Comparison of ENCODE assay signal across 31 cellular contexts in genomic region chr9:88726803-88727202, GRCh38.
"Had no signal": no experiment of that assay in that cellular context is flagged by ENCODE, and none has a peak within 500 bp of the region (broad histone marks: within the 10 kb centered on the region; RNA-seq: fewer than 3 reads in every experiment).

No MANE protein-coding gene starts in this region.

- H3K4me1 ChIP-seq: adrenal gland, body of pancreas, breast epithelium had no signal

- ATAC-seq: activated naive CD4-positive, alpha-beta T cell treated with anti-CD3 and anti-CD28 coated beads, Interleukin-2, amount 50 U/mL, for 72 hours; activated naive CD8-positive, alpha-beta T cell treated with anti-CD3 and anti-CD28 coated beads, Interleukin-2, amount 50 U/mL, for 24 hours; activated T-cell treated with anti-CD3 and anti-CD28 coated beads, Interleukin-2, amount 50 U/mL, for 4 hours; activated T-cell treated with anti-CD3 and anti-CD28 coated beads, Interleukin-2, amount 50 U/mL, for 72 hours; activated T-helper 17 cell treated with anti-CD3 and anti-CD28 coated beads, Interleukin-2, amount 50 U/mL, for 72 hours; body of pancreas had no signal

- H3K4me3 ChIP-seq: adrenal gland, ascending aorta, body of pancreas, breast epithelium, cardiac muscle cell had no signal

- H3K36me3 ChIP-seq: adrenal gland, ascending aorta, brain microvascular endothelial cell, breast epithelium, cardiac muscle cell had no signal

- H3K27ac ChIP-seq: adrenal gland, ascending aorta, body of pancreas, brain microvascular endothelial cell, breast epithelium, cardiac muscle cell had no signal

- H3K27me3 ChIP-seq: adrenal gland, ascending aorta, body of pancreas, brain microvascular endothelial cell, breast epithelium, cardiac muscle cell had no signal

- H3K9me3 ChIP-seq: adrenal gland, ascending aorta, body of pancreas, breast epithelium had no signal

- DNase-seq: activated effector memory CD4-positive, alpha-beta T cell treated with anti-CD3 and anti-CD28 coated beads, Interleukin-2, amount 50 U/mL, for 16 hours; activated effector memory CD4-positive, alpha-beta T cell treated with Interleukin-2 at 50 U/mL for 16 hours; activated gamma-delta T cell; activated gamma-delta T cell treated with Interleukin-2 at 50 U/mL for 16 hours; activated naive CD4-positive, alpha-beta T cell; activated naive CD4-positive, alpha-beta T cell treated with anti-CD3 and anti-CD28 coated beads for 36 hours; activated naive CD4-positive, alpha-beta T cell treated with anti-CD3 and anti-CD28 coated beads, Interleukin-2, amount 10 ng/mL, durations not matched to agents 7 days and 5 days; activated naive CD4-positive, alpha-beta T cell treated with anti-CD3 and anti-CD28 coated beads, Interleukin-2, amount 50 U/mL, for 16 hours; activated naive CD4-positive, alpha-beta T cell treated with Interleukin-2 at 50 U/mL for 16 hours; activated naive CD8-positive, alpha-beta T cell treated with anti-CD3 and anti-CD28 coated beads for 36 hours; activated naive CD8-positive, alpha-beta T cell treated with anti-CD3 and anti-CD28 coated beads, Interleukin-2, amount 10 ng/mL, durations not matched to agents 7 days and 5 days; activated naive CD8-positive, alpha-beta T cell treated with anti-CD3 and anti-CD28 coated beads, Interleukin-2, amount 50 U/mL, for 24 hours; activated T-cell treated with anti-CD3 and anti-CD28 coated beads, Interleukin-2, amount 50 U/mL, for 24 hours; activated T-cell treated with anti-CD3 and anti-CD28 coated beads, Interleukin-2, amount 50 U/mL, for 4 hours; activated T-cell treated with anti-CD3 and anti-CD28 coated beads, Interleukin-2, amount 50 U/mL, for 48 hours; activated T-cell treated with anti-CD3 and anti-CD28 coated beads, Interleukin-2, amount 50 U/mL, for 72 hours; adrenal gland; amniotic stem cell; amygdala; anterior cingulate cortex; aorta; body of pancreas; brain microvascular endothelial cell; caudate nucleus; central memory CD4-positive, alpha-beta T cell; cerebellar nuclear complex had no signal
